ENCODE assay signal across 19 cellular contexts in genomic region chr9:137109250-137110146, GRCh38. TPM values are rescaled to one million over a fixed set of nuclear protein-coding genes. Genes with fewer than 3 reads are reported as not detected.
DNase-seq lines count a peak whose midpoint lies in the region; ATAC-seq, FAIRE-seq and TF ChIP-seq lines count a peak whose summit lies in the region.
"Had no signal": no experiment of that assay in that cellular context is flagged by ENCODE, and none has a peak within 500 bp of the region (broad histone marks: within the 10 kb centered on the region; RNA-seq: fewer than 3 reads in every experiment).

No MANE protein-coding gene starts in this region.

- TF ChIP-seq CTCF in HFF-Myc (IDR thresholded peaks at IDR 0.05; ENCODE audit: low read depth, low read length, missing control alignments) (peak; percentile 5), HepG2 (CRISPR knock-in tag; IDR thresholded peaks at IDR 0.05) (no peak), SK-N-SH (IDR thresholded peaks at IDR 0.05) (no peak), kidney (IDR thresholded peaks at IDR 0.05; ENCODE audit: borderline replicate concordance, extremely low read depth, insufficient read depth) (no peak)

- H3K36me3 ChIP-seq in HepG2 (replicated peaks in 1 of 2; ENCODE audit: control insufficient read depth in 1 of 2, insufficient read depth in 2 of 2, low read length in 2 of 2): peaks cover 11 to 19% of the 10 kb centered on the region in 2 experiments; a peak in 4 of 5 replicates
- H3K36me3 ChIP-seq in SK-N-SH (replicated peaks in 1 of 2; ENCODE audit: control insufficient read depth in 1 of 2, insufficient read depth in 2 of 2, low read length in 1 of 2): peaks cover 0 to 65% of the 10 kb centered on the region in 2 experiments
- H3K36me3 ChIP-seq in kidney (ENCODE audit: control insufficient read depth in 1 of 2, insufficient read depth in 2 of 2, low read length in 2 of 2): peaks cover 6 to 7% of the 10 kb centered on the region in 2 donors

- BruUV-seq in HepG2 (replicated peaks; lab: Mats Ljungman, UMichigan): no TSS peak

- no peaks in the 10 kb centered on the region for H3K9me2 ChIP-seq in SK-N-SH

- H3K9ac ChIP-seq in HepG2 (ENCODE audit: insufficient read depth, low read depth, low read length): no peak overlapping the region
- H3K9ac ChIP-seq in SK-N-SH: no peak overlapping the region
- H3K9ac ChIP-seq in kidney (ENCODE audit: low read length in 2 of 2): no peak overlapping the region
- H3K9ac ChIP-seq: KMS-11 had no signal

- POLR2A ChIA-PET in HepG2 (lab: Yijun Ruan, JAX) (interaction anchor here (0.9 kb wide), 1 partner anchor 9 kb away, joined by 3 read pairs; no protein-coding TSS in a partner anchor), SK-N-SH (lab: Yijun Ruan, JAX) (no interaction called here)

- H2AFZ ChIP-seq in HepG2 (ENCODE audit: low read length) (no peak overlapping the region), SK-N-SH (ENCODE audit: low read depth) (no peak overlapping the region)

- peak; percentile 5 for DNase-seq in stimulated activated CD4-positive, alpha-beta T cell treated with anti-CD3 and anti-CD28 coated beads, Interleukin-15, amount 100 ng/mL, for 24 hours
- no peak for DNase-seq in stimulated activated CD4-positive, alpha-beta T cell treated with anti-CD3 and anti-CD28 coated beads, Interleukin-4, amount 100 ng/mL, for 4 hours
- DNase-seq in HFF-Myc (ENCODE audit: extremely low read depth, low read depth) (no peak), HepG2 (ENCODE audit: low spot score) (no peak), SK-N-SH (no peak), kidney (no peak), GM12892 (ENCODE audit: insufficient read length) (no peak)
- no peak for DNase-seq in stimulated activated CD4-positive, alpha-beta T cell treated with anti-CD3 and anti-CD28 coated beads, Interleukin-2, amount 100 ng/mL, for 48 hours
- DNase-seq: GDM1, NCI-H1417 treated with DMSO at 0.1 percent for 48 hours, NCI-H187 treated with DMSO at 0.1 percent for 48 hours, NCI-H2227 treated with DMSO at 0.1 percent for 48 hours, NCI-H524, NCI-H82, OCI-M1 had no signal

- H3K27ac ChIP-seq in HepG2 (ENCODE audit: extremely low read length, insufficient read depth, low read length) (no peak overlapping the region), SK-N-SH (ENCODE audit: low read depth in 2 of 2, low read length in 1 of 2) (no peak overlapping the region), kidney (ENCODE audit: low read depth in 2 of 2, low read length in 2 of 2) (no peak overlapping the region)
- H3K27ac ChIP-seq: BLaER1 treated with 17β-estradiol and CSF1 and Interleukin-3, amounts not matched to agents 10 nM and 100 nM; KMS-11; SJSA1 had no signal

- TF ChIP-seq POLR2A in HepG2 (IDR thresholded peaks at IDR 0.05; ENCODE audit: insufficient read depth in 1 of 2, low read depth in 2 of 2, low read length in 2 of 2): no peak
- TF ChIP-seq POLR2A in GM12892 (IDR thresholded peaks at IDR 0.05; ENCODE audit: low read depth, low read length): no peak

- no peaks in the 10 kb centered on the region for H4K20me1 ChIP-seq in HepG2 (ENCODE audit: insufficient read depth, low read length)
- H4K20me1 ChIP-seq in SK-N-SH (ENCODE audit: insufficient read depth): no peaks in the 10 kb centered on the region

- TF ChIP-seq RAD21 in HepG2 (CRISPR knock-in tag; IDR thresholded peaks at IDR 0.05) (no peak), SK-N-SH (IDR thresholded peaks at IDR 0.05; ENCODE audit: low read length) (no peak)

- H3K4me3 ChIP-seq in HFF-Myc (replicated peaks; ENCODE audit: low read depth, low read length) (no peak overlapping the region), HepG2 (replicated peaks in 1 of 3; ENCODE audit: insufficient read depth in 1 of 3, low read depth in 2 of 3, low read length in 3 of 3) (no peak overlapping the region), SK-N-SH (ENCODE audit: low read depth in 2 of 2, low read length in 1 of 2) (no peak overlapping the region), kidney (ENCODE audit: low read length in 2 of 2) (no peak overlapping the region)
- H3K4me3 ChIP-seq: BLaER1 treated with 17β-estradiol and CSF1 and Interleukin-3, amounts not matched to agents 10 nM and 100 nM; SJSA1 had no signal

- WGBS in HepG2 (ENCODE audit: low lambda C conversion rate): 91% methylated on average over 21 of the region's 34 CpGs
- WGBS in SK-N-SH (ENCODE audit: low lambda C conversion rate): 84% methylated on average over 11 of the region's 34 CpGs

- peaks cover 37% of the 10 kb centered on the region for H3K4me1 ChIP-seq in HepG2 (ENCODE audit: insufficient read depth, low read length)
- H3K4me1 ChIP-seq in SK-N-SH (ENCODE audit: control insufficient read depth in 1 of 2, insufficient read depth in 2 of 2, low read depth in 1 of 2, low read length in 1 of 2): peaks cover 0 to 3% of the 10 kb centered on the region in 2 experiments; a peak in 1 of 4 replicates
- no peaks in the 10 kb centered on the region for H3K4me1 ChIP-seq in kidney (ENCODE audit: control insufficient read depth in 1 of 2, insufficient read depth in 1 of 2, low read depth in 1 of 2, low read length in 2 of 2)

- H3K27me3 ChIP-seq in HepG2 (ENCODE audit: control insufficient read depth in 1 of 2, insufficient read depth in 2 of 2, low read length in 2 of 2): no peaks in the 10 kb centered on the region
- H3K27me3 ChIP-seq in SK-N-SH (ENCODE audit: insufficient read depth): no peaks in the 10 kb centered on the region
- H3K27me3 ChIP-seq: BLaER1 treated with 17β-estradiol and CSF1 and Interleukin-3, amounts not matched to agents 10 nM and 100 nM had no signal

- CTCF ChIA-PET in HepG2 (lab: Yijun Ruan, JAX; ENCODE audit: low intra/inter-chr PET ratio, low total read pairs): no interaction called here
- CTCF ChIA-PET in SK-N-SH (lab: Yijun Ruan, JAX): interaction anchor here (0.6 to 2.9 kb wide), 2 partner anchors 63 to 118 kb away, joined by 3 to 11 read pairs; partner anchors contain the start of genes NPDC1 and RNF224

- no peak for FAIRE-seq in HepG2 (lab: Jason Lieb, UNC)
- FAIRE-seq in kidney (lab: Jason Lieb, UNC): no peak
- no peak for FAIRE-seq in GM12892 (lab: Jason Lieb, UNC)
- FAIRE-seq: H1 had no signal

- TF ChIP-seq EP300 in HepG2 (IDR thresholded peaks at IDR 0.05; ENCODE audit: low read depth in 2 of 2, low read length in 2 of 2) (no peak), HepG2 (CRISPR knock-in tag; IDR thresholded peaks at IDR 0.05; ENCODE audit: borderline replicate concordance) (no peak), SK-N-SH (IDR thresholded peaks at IDR 0.05; ENCODE audit: borderline replicate concordance in 1 of 2, low read depth in 1 of 2, low read length in 1 of 2) (no peak)

- in situ Hi-C loops in HepG2 (cut with HindIII; ENCODE audit: extremely low pct_ligation_motif_present, low pct_unique_long_range_greater_than_20kb): loop anchor here (5.0 kb wide), 1 partner anchor 118 kb away; the partner anchor contains the start of genes CYSRT1 and RNF224

- no peaks in the 10 kb centered on the region for H3K79me2 ChIP-seq in HepG2 (ENCODE audit: insufficient read depth, low read length)
- no peaks in the 10 kb centered on the region for H3K79me2 ChIP-seq in SK-N-SH (ENCODE audit: insufficient read depth)

- H3F3A ChIP-seq in SK-N-SH (replicated peaks; ENCODE audit: insufficient read depth): no peaks in the 10 kb centered on the region

- H3K9me3 ChIP-seq in HepG2 (ENCODE audit: low read length) (no peaks in the 10 kb centered on the region), SK-N-SH (no peaks in the 10 kb centered on the region), kidney (ENCODE audit: control insufficient read depth in 1 of 2, low read length in 2 of 2) (no peaks in the 10 kb centered on the region)
- H3K9me3 ChIP-seq: BLaER1 treated with 17β-estradiol and CSF1 and Interleukin-3, amounts not matched to agents 10 nM and 100 nM; SJSA1 had no signal

- no peak overlapping the region for H3K4me2 ChIP-seq in HepG2 (ENCODE audit: low read depth, low read length)
- no peak overlapping the region for H3K4me2 ChIP-seq in SK-N-SH
- H3K4me2 ChIP-seq: BLaER1 treated with 17β-estradiol and CSF1 and Interleukin-3, amounts not matched to agents 10 nM and 100 nM; KMS-11 had no signal

- intact Hi-C loops in HepG2 (cut with micrococcal nuclease; ENCODE audit: unreplicated experiment) (loop anchor here (10.0 kb wide), 1 partner anchor 65 kb away; the partner anchor contains the start of genes LRRC26 and TMEM210), kidney (cut with DNase I) (loop anchor here (10.0 kb wide), 1 partner anchor 125 kb away; the partner anchor contains the start of gene SLC34A3)

- no peak for ATAC-seq in HepG2

RNA-seq across cellular contexts. Expression of gene DPP7, which starts 5.0 kb away (rescaled TPM):
- total RNA-seq in HepG2 (2016; rRNA removed; fragmentation: Illumina TruSeq; extraction: Trizol) (0.66 and 1.2 TPM in 2 replicates), kidney (164 TPM)
- total RNA-seq in HepG2 (2016; cell fraction: cytosol; rRNA removed; fragmentation: Illumina TruSeq; extraction: Trizol; ENCODE audit: low read depth): 0.91 and 1.4 TPM in 2 replicates
- 0.65 and 0.95 TPM in 2 replicates for total RNA-seq in HepG2 (2016; cell fraction: insoluble cytoplasmic fraction; rRNA removed; fragmentation: Illumina TruSeq; extraction: Trizol)
- 0.83 TPM in 2 replicates for total RNA-seq in HepG2 (2016; cell fraction: membrane; rRNA removed; fragmentation: Illumina TruSeq; extraction: Trizol)
- total RNA-seq in HepG2 (2016; cell fraction: nucleus; rRNA removed; fragmentation: Illumina TruSeq; extraction: Trizol): 0.97 and 1.4 TPM in 2 replicates
- polyA plus RNA-seq in HepG2 (2011; rRNA removed) (4.5 and 6.5 TPM in 2 replicates), SK-N-SH (2012; rRNA removed) (127 and 141 TPM in 2 replicates), kidney (ENCODE audit: insufficient read depth, low read depth, low replicate concordance) (205 TPM)
- 1.9 and 3.2 TPM in 2 replicates for polyA plus RNA-seq in HepG2 (2011; cell fraction: cytosol; rRNA removed)
- polyA plus RNA-seq in HepG2 (2011; cell fraction: nucleus; rRNA removed): 28.6 and 38.6 TPM in 2 replicates
- polyA plus RNA-seq in HepG2 (2012): 3.1 and 4.5 TPM in 2 replicates
- 0.95 and 1.3 TPM in 2 replicates for polyA plus RNA-seq in HepG2 (2016; cell fraction: cytosol; fragmentation: Illumina TruSeq; extraction: Trizol; ENCODE audit: low read depth)
- 0.72 and 1.0 TPM in 2 replicates for polyA plus RNA-seq in HepG2 (2016; cell fraction: insoluble cytoplasmic fraction; fragmentation: Illumina TruSeq; extraction: Trizol; ENCODE audit: low read depth)
- 0.70 and 0.74 TPM in 2 replicates for polyA plus RNA-seq in HepG2 (2016; cell fraction: membrane; fragmentation: Illumina TruSeq; extraction: Trizol; ENCODE audit: low read depth)
- polyA plus RNA-seq in HepG2 (2016; cell fraction: nucleus; fragmentation: Illumina TruSeq; extraction: Trizol; ENCODE audit: insufficient read depth, low read depth): 4.6 and 5.3 TPM in 2 replicates
- 3.4 and 95.8 TPM in 2 replicates for polyA minus RNA-seq in HepG2 (2011; rRNA and poly(A)+ RNA removed; ENCODE audit: low replicate concordance)
- polyA minus RNA-seq in HepG2 (2011; cell fraction: cytosol; rRNA and poly(A)+ RNA removed): 1.5 and 1.6 TPM in 2 replicates
- polyA minus RNA-seq in HepG2 (2011; cell fraction: nucleus; rRNA and poly(A)+ RNA removed): 1.9 and 2.3 TPM in 2 replicates
- polyA plus RNA-seq in SK-N-SH (2012; cell fraction: cytosol; rRNA removed): 30.2 and 55.0 TPM in 2 replicates
- polyA plus RNA-seq in SK-N-SH (2012; cell fraction: nucleus; rRNA removed): 795 and 924 TPM in 2 replicates
- 114 TPM for polyA plus RNA-seq in GM12892 (2012; ENCODE audit: missing spikeins)

RNA-seq across cellular contexts. Expression of gene MAN1B1, which starts 22.7 kb away (rescaled TPM):
- total RNA-seq in HepG2 (2016; rRNA removed; fragmentation: Illumina TruSeq; extraction: Trizol): 19.0 and 48.9 TPM in 2 replicates
- 9.3 and 10.3 TPM in 2 replicates for total RNA-seq in HepG2 (2016; cell fraction: cytosol; rRNA removed; fragmentation: Illumina TruSeq; extraction: Trizol; ENCODE audit: low read depth)
- 17.2 and 48.2 TPM in 2 replicates for total RNA-seq in HepG2 (2016; cell fraction: insoluble cytoplasmic fraction; rRNA removed; fragmentation: Illumina TruSeq; extraction: Trizol)
- 17.0 and 19.9 TPM in 2 replicates for total RNA-seq in HepG2 (2016; cell fraction: membrane; rRNA removed; fragmentation: Illumina TruSeq; extraction: Trizol)
- total RNA-seq in HepG2 (2016; cell fraction: nucleus; rRNA removed; fragmentation: Illumina TruSeq; extraction: Trizol): 44.7 and 51.0 TPM in 2 replicates
- 59.5 and 60.6 TPM in 2 replicates for polyA plus RNA-seq in HepG2 (2011; rRNA removed)
- 48.6 and 64.5 TPM in 2 replicates for polyA plus RNA-seq in HepG2 (2011; cell fraction: cytosol; rRNA removed)
- polyA plus RNA-seq in HepG2 (2011; cell fraction: nucleus; rRNA removed): 146 and 162 TPM in 2 replicates
- polyA plus RNA-seq in HepG2 (2012): 30.5 and 38.6 TPM in 2 replicates
- polyA plus RNA-seq in HepG2 (2016; cell fraction: cytosol; fragmentation: Illumina TruSeq; extraction: Trizol; ENCODE audit: low read depth): 6.7 and 6.8 TPM in 2 replicates
- polyA plus RNA-seq in HepG2 (2016; cell fraction: insoluble cytoplasmic fraction; fragmentation: Illumina TruSeq; extraction: Trizol; ENCODE audit: low read depth): 16.2 and 18.3 TPM in 2 replicates
- 11.2 and 12.8 TPM in 2 replicates for polyA plus RNA-seq in HepG2 (2016; cell fraction: membrane; fragmentation: Illumina TruSeq; extraction: Trizol; ENCODE audit: low read depth)
- polyA plus RNA-seq in HepG2 (2016; cell fraction: nucleus; fragmentation: Illumina TruSeq; extraction: Trizol; ENCODE audit: insufficient read depth, low read depth): 78.7 and 83.1 TPM in 2 replicates
- 71.9 and 74.1 TPM in 2 replicates for polyA minus RNA-seq in HepG2 (2011; rRNA and poly(A)+ RNA removed; ENCODE audit: low replicate concordance)
- polyA minus RNA-seq in HepG2 (2011; cell fraction: cytosol; rRNA and poly(A)+ RNA removed): 24.7 and 26.8 TPM in 2 replicates
- polyA minus RNA-seq in HepG2 (2011; cell fraction: nucleus; rRNA and poly(A)+ RNA removed): 40.9 and 45.3 TPM in 2 replicates
- polyA plus RNA-seq in SK-N-SH (2012; rRNA removed): 57.8 and 61.9 TPM in 2 replicates
- 27.1 and 44.0 TPM in 2 replicates for polyA plus RNA-seq in SK-N-SH (2012; cell fraction: cytosol; rRNA removed)
- polyA plus RNA-seq in SK-N-SH (2012; cell fraction: nucleus; rRNA removed): 115 and 121 TPM in 2 replicates
- total RNA-seq in kidney: 63.2 TPM
- polyA plus RNA-seq in kidney (ENCODE audit: insufficient read depth, low read depth, low replicate concordance): 57.3 TPM
- polyA plus RNA-seq in GM12892 (2012; ENCODE audit: missing spikeins): 23.2 TPM

RNA-seq across cellular contexts. Expression of gene GRIN1, which starts 29.5 kb away (rescaled TPM):
- total RNA-seq in HepG2 (2016; rRNA removed; fragmentation: Illumina TruSeq; extraction: Trizol) (not detected in 2 replicates), kidney (0.47 TPM)
- not detected in 2 replicates for total RNA-seq in HepG2 (2016; cell fraction: cytosol; rRNA removed; fragmentation: Illumina TruSeq; extraction: Trizol; ENCODE audit: low read depth)
- total RNA-seq in HepG2 (2016; cell fraction: insoluble cytoplasmic fraction; rRNA removed; fragmentation: Illumina TruSeq; extraction: Trizol): not detected in 2 replicates
- total RNA-seq in HepG2 (2016; cell fraction: membrane; rRNA removed; fragmentation: Illumina TruSeq; extraction: Trizol): not detected in 2 replicates
- total RNA-seq in HepG2 (2016; cell fraction: nucleus; rRNA removed; fragmentation: Illumina TruSeq; extraction: Trizol): 0.09 TPM in 1 of 2 replicates, not detected in the other
- polyA plus RNA-seq in HepG2 (2011; rRNA removed) (0.05 and 0.13 TPM in 2 replicates), SK-N-SH (2012; rRNA removed) (0.03 TPM in 1 of 2 replicates, not detected in the other), kidney (ENCODE audit: insufficient read depth, low read depth, low replicate concordance) (not detected)
- 0.04 and 0.16 TPM in 2 replicates for polyA plus RNA-seq in HepG2 (2011; cell fraction: cytosol; rRNA removed)
- 0.64 and 1.3 TPM in 2 replicates for polyA plus RNA-seq in HepG2 (2011; cell fraction: nucleus; rRNA removed)
- polyA plus RNA-seq in HepG2 (2012): 0.32 and 0.40 TPM in 2 replicates
- not detected in 2 replicates for polyA plus RNA-seq in HepG2 (2016; cell fraction: cytosol; fragmentation: Illumina TruSeq; extraction: Trizol; ENCODE audit: low read depth)
- not detected in 2 replicates for polyA plus RNA-seq in HepG2 (2016; cell fraction: insoluble cytoplasmic fraction; fragmentation: Illumina TruSeq; extraction: Trizol; ENCODE audit: low read depth)
- not detected in 2 replicates for polyA plus RNA-seq in HepG2 (2016; cell fraction: membrane; fragmentation: Illumina TruSeq; extraction: Trizol; ENCODE audit: low read depth)
- not detected in 2 replicates for polyA plus RNA-seq in HepG2 (2016; cell fraction: nucleus; fragmentation: Illumina TruSeq; extraction: Trizol; ENCODE audit: insufficient read depth, low read depth)
- 0.05 and 0.06 TPM in 2 replicates for polyA minus RNA-seq in HepG2 (2011; rRNA and poly(A)+ RNA removed; ENCODE audit: low replicate concordance)
- not detected in 2 replicates for polyA minus RNA-seq in HepG2 (2011; cell fraction: cytosol; rRNA and poly(A)+ RNA removed)
- polyA minus RNA-seq in HepG2 (2011; cell fraction: nucleus; rRNA and poly(A)+ RNA removed): 0.39 TPM in 1 of 2 replicates, not detected in the other
- polyA plus RNA-seq in SK-N-SH (2012; cell fraction: cytosol; rRNA removed): 0.03 and 0.13 TPM in 2 replicates
- 0.24 and 0.58 TPM in 2 replicates for polyA plus RNA-seq in SK-N-SH (2012; cell fraction: nucleus; rRNA removed)
- polyA plus RNA-seq in GM12892 (2012; ENCODE audit: missing spikeins): 0.17 TPM
- total RNA-seq: SJSA1 had no signal

RNA-seq across cellular contexts. Expression of gene UAP1L1, which starts 32.2 kb away (rescaled TPM):
- total RNA-seq in HepG2 (2016; rRNA removed; fragmentation: Illumina TruSeq; extraction: Trizol): 6.2 and 6.4 TPM in 2 replicates
- 1.7 and 1.8 TPM in 2 replicates for total RNA-seq in HepG2 (2016; cell fraction: cytosol; rRNA removed; fragmentation: Illumina TruSeq; extraction: Trizol; ENCODE audit: low read depth)
- 4.5 and 6.7 TPM in 2 replicates for total RNA-seq in HepG2 (2016; cell fraction: insoluble cytoplasmic fraction; rRNA removed; fragmentation: Illumina TruSeq; extraction: Trizol)
- 3.0 and 3.1 TPM in 2 replicates for total RNA-seq in HepG2 (2016; cell fraction: membrane; rRNA removed; fragmentation: Illumina TruSeq; extraction: Trizol)
- 4.9 and 5.4 TPM in 2 replicates for total RNA-seq in HepG2 (2016; cell fraction: nucleus; rRNA removed; fragmentation: Illumina TruSeq; extraction: Trizol)
- 5.4 and 6.0 TPM in 2 replicates for polyA plus RNA-seq in HepG2 (2011; rRNA removed)
- polyA plus RNA-seq in HepG2 (2011; cell fraction: cytosol; rRNA removed): 3.8 and 4.1 TPM in 2 replicates
- 43.5 and 57.7 TPM in 2 replicates for polyA plus RNA-seq in HepG2 (2011; cell fraction: nucleus; rRNA removed)
- polyA plus RNA-seq in HepG2 (2012): 4.9 and 5.0 TPM in 2 replicates
- 1.1 and 1.2 TPM in 2 replicates for polyA plus RNA-seq in HepG2 (2016; cell fraction: cytosol; fragmentation: Illumina TruSeq; extraction: Trizol; ENCODE audit: low read depth)
- polyA plus RNA-seq in HepG2 (2016; cell fraction: insoluble cytoplasmic fraction; fragmentation: Illumina TruSeq; extraction: Trizol; ENCODE audit: low read depth): 6.4 and 8.8 TPM in 2 replicates
- 3.0 and 3.6 TPM in 2 replicates for polyA plus RNA-seq in HepG2 (2016; cell fraction: membrane; fragmentation: Illumina TruSeq; extraction: Trizol; ENCODE audit: low read depth)
- polyA plus RNA-seq in HepG2 (2016; cell fraction: nucleus; fragmentation: Illumina TruSeq; extraction: Trizol; ENCODE audit: insufficient read depth, low read depth): 22.7 and 23.1 TPM in 2 replicates
- polyA minus RNA-seq in HepG2 (2011; rRNA and poly(A)+ RNA removed; ENCODE audit: low replicate concordance): 2.2 and 5.1 TPM in 2 replicates
- 3.0 and 3.2 TPM in 2 replicates for polyA minus RNA-seq in HepG2 (2011; cell fraction: cytosol; rRNA and poly(A)+ RNA removed)
- polyA minus RNA-seq in HepG2 (2011; cell fraction: nucleus; rRNA and poly(A)+ RNA removed): 5.6 and 7.1 TPM in 2 replicates
- 3.2 and 5.6 TPM in 2 replicates for polyA plus RNA-seq in SK-N-SH (2012; rRNA removed)
- polyA plus RNA-seq in SK-N-SH (2012; cell fraction: cytosol; rRNA removed): 1.5 and 2.3 TPM in 2 replicates
- polyA plus RNA-seq in SK-N-SH (2012; cell fraction: nucleus; rRNA removed): 21.7 and 23.8 TPM in 2 replicates
- 12.7 TPM for total RNA-seq in kidney
- polyA plus RNA-seq in kidney (ENCODE audit: insufficient read depth, low read depth, low replicate concordance): 14.4 TPM
- 15.9 TPM for polyA plus RNA-seq in GM12892 (2012; ENCODE audit: missing spikeins)

RNA-seq across cellular contexts. Expression of gene SAPCD2, which starts 39.1 kb away (rescaled TPM):
- total RNA-seq in HepG2 (2016; rRNA removed; fragmentation: Illumina TruSeq; extraction: Trizol) (35.9 and 42.8 TPM in 2 replicates), kidney (2.3 TPM)
- total RNA-seq in HepG2 (2016; cell fraction: cytosol; rRNA removed; fragmentation: Illumina TruSeq; extraction: Trizol; ENCODE audit: low read depth): 7.0 and 7.1 TPM in 2 replicates
- 34.9 and 42.2 TPM in 2 replicates for total RNA-seq in HepG2 (2016; cell fraction: insoluble cytoplasmic fraction; rRNA removed; fragmentation: Illumina TruSeq; extraction: Trizol)
- total RNA-seq in HepG2 (2016; cell fraction: membrane; rRNA removed; fragmentation: Illumina TruSeq; extraction: Trizol): 29.9 and 31.6 TPM in 2 replicates
- 23.7 and 28.1 TPM in 2 replicates for total RNA-seq in HepG2 (2016; cell fraction: nucleus; rRNA removed; fragmentation: Illumina TruSeq; extraction: Trizol)
- polyA plus RNA-seq in HepG2 (2011; rRNA removed) (18.7 and 21.9 TPM in 2 replicates), SK-N-SH (2012; rRNA removed) (4.6 and 6.0 TPM in 2 replicates), kidney (ENCODE audit: insufficient read depth, low read depth, low replicate concordance) (1.7 TPM)
- 16.4 and 40.1 TPM in 2 replicates for polyA plus RNA-seq in HepG2 (2011; cell fraction: cytosol; rRNA removed)
- polyA plus RNA-seq in HepG2 (2011; cell fraction: nucleus; rRNA removed): 28.3 and 52.1 TPM in 2 replicates
- 12.0 and 19.0 TPM in 2 replicates for polyA plus RNA-seq in HepG2 (2012)
- 6.8 and 7.6 TPM in 2 replicates for polyA plus RNA-seq in HepG2 (2016; cell fraction: cytosol; fragmentation: Illumina TruSeq; extraction: Trizol; ENCODE audit: low read depth)
- 33.9 and 39.2 TPM in 2 replicates for polyA plus RNA-seq in HepG2 (2016; cell fraction: insoluble cytoplasmic fraction; fragmentation: Illumina TruSeq; extraction: Trizol; ENCODE audit: low read depth)
- polyA plus RNA-seq in HepG2 (2016; cell fraction: membrane; fragmentation: Illumina TruSeq; extraction: Trizol; ENCODE audit: low read depth): 23.3 and 27.0 TPM in 2 replicates
- polyA plus RNA-seq in HepG2 (2016; cell fraction: nucleus; fragmentation: Illumina TruSeq; extraction: Trizol; ENCODE audit: insufficient read depth, low read depth): 44.9 and 46.9 TPM in 2 replicates
- polyA minus RNA-seq in HepG2 (2011; rRNA and poly(A)+ RNA removed; ENCODE audit: low replicate concordance): 38.7 and 55.4 TPM in 2 replicates
- polyA minus RNA-seq in HepG2 (2011; cell fraction: cytosol; rRNA and poly(A)+ RNA removed): 18.6 and 32.8 TPM in 2 replicates
- 7.3 and 8.6 TPM in 2 replicates for polyA minus RNA-seq in HepG2 (2011; cell fraction: nucleus; rRNA and poly(A)+ RNA removed)
- polyA plus RNA-seq in SK-N-SH (2012; cell fraction: cytosol; rRNA removed): 2.1 and 5.0 TPM in 2 replicates
- 6.3 and 7.3 TPM in 2 replicates for polyA plus RNA-seq in SK-N-SH (2012; cell fraction: nucleus; rRNA removed)
- 2.5 TPM for polyA plus RNA-seq in GM12892 (2012; ENCODE audit: missing spikeins)
